Comparison of ENCODE assay signal across 31 cellular contexts in genomic region chr4:77225022-77225421, GRCh38.
"Had no signal": no experiment of that assay in that cellular context is flagged by ENCODE, and none has a peak within 500 bp of the region (broad histone marks: within the 10 kb centered on the region; RNA-seq: fewer than 3 reads in every experiment).

No MANE protein-coding gene starts in this region.

- H3K36me3 Mint-ChIP-seq: activated CD8-positive, alpha-beta memory T cell treated with anti-CD3 and anti-CD28 coated beads, Interleukin-2, amount 10 ng/mL, durations not matched to agents 7 days and 5 days; activated naive CD4-positive, alpha-beta T cell treated with anti-CD3 and anti-CD28 coated beads, Interleukin-2, amount 10 ng/mL, durations not matched to agents 7 days and 5 days; activated naive CD8-positive, alpha-beta T cell treated with anti-CD3 and anti-CD28 coated beads, Interleukin-2, amount 10 ng/mL, durations not matched to agents 7 days and 5 days; brain had no signal

- ATAC-seq: activated CD8-positive, alpha-beta memory T cell treated with anti-CD3 and anti-CD28 coated beads, Interleukin-2, amount 10 ng/mL, durations not matched to agents 7 days and 5 days; activated CD8-positive, alpha-beta T cell treated with anti-CD3 and anti-CD28 coated beads, Interleukin-2, amount 10 ng/mL, durations not matched to agents 7 days and 5 days; activated T-cell treated with anti-CD3 and anti-CD28 coated beads, Interleukin-2, amount 50 U/mL, for 72 hours; effector memory CD8-positive, alpha-beta T cell; foreskin keratinocyte; gastrocnemius medialis had no signal

- H3K4me3 ChIP-seq: ascending aorta, breast epithelium, esophagus muscularis mucosa, gastrocnemius medialis, heart left ventricle had no signal

- H3K36me3 ChIP-seq: ascending aorta, breast epithelium, esophagus muscularis mucosa, gastrocnemius medialis, heart left ventricle had no signal

- DNase-seq: activated CD4-positive, alpha-beta T cell treated with anti-CD3 and anti-CD28 coated beads for 4 hours; activated CD4-positive, alpha-beta T cell treated with anti-CD3 and anti-CD28 coated beads, Interleukin-2, amount 50 U/mL, for 1 hour; activated CD4-positive, alpha-beta T cell treated with anti-CD3 and anti-CD28 coated beads, Interleukin-2, amount 50 U/mL, for 48 hours; activated CD4-positive, CD25-positive, alpha-beta regulatory T cell; activated CD4-positive, CD25-positive, alpha-beta regulatory T cell treated with anti-CD3 and anti-CD28 coated beads, Interleukin-2, amount 50 U/mL, for 72 hours; activated CD8-positive, alpha-beta memory T cell treated with anti-CD3 and anti-CD28 coated beads, Interleukin-2, amount 10 ng/mL, durations not matched to agents 7 days and 5 days; activated CD8-positive, alpha-beta memory T cell treated with anti-CD3 and anti-CD28 coated beads, Interleukin-2, amount 50 U/mL, for 4 hours; activated CD8-positive, alpha-beta T cell treated with anti-CD3 and anti-CD28 coated beads, Interleukin-2, amount 10 ng/mL, durations not matched to agents 7 days and 5 days; activated gamma-delta T cell; activated naive CD4-positive, alpha-beta T cell; activated naive CD4-positive, alpha-beta T cell treated with anti-CD3 and anti-CD28 coated beads, Interleukin-2, amount 10 ng/mL, durations not matched to agents 7 days and 5 days; activated naive CD8-positive, alpha-beta T cell treated with anti-CD3 and anti-CD28 coated beads, Interleukin-2, amount 10 ng/mL, durations not matched to agents 7 days and 5 days; activated T-cell treated with anti-CD3 and anti-CD28 coated beads, Interleukin-2, amount 50 U/mL, for 24 hours; activated T-cell treated with anti-CD3 and anti-CD28 coated beads, Interleukin-2, amount 50 U/mL, for 72 hours; cortex of kidney; dermis blood vessel endothelial cell; effector CD4-positive, alpha-beta T cell; effector memory CD8-positive, alpha-beta T cell; erythroblast; foreskin keratinocyte; gastrocnemius medialis; glutamatergic neuron; heart left ventricle; T-helper 2 cell had no signal

- H3K4me1 Mint-ChIP-seq: activated CD8-positive, alpha-beta memory T cell treated with anti-CD3 and anti-CD28 coated beads, Interleukin-2, amount 10 ng/mL, durations not matched to agents 7 days and 5 days; activated naive CD4-positive, alpha-beta T cell treated with anti-CD3 and anti-CD28 coated beads, Interleukin-2, amount 10 ng/mL, durations not matched to agents 7 days and 5 days; activated naive CD8-positive, alpha-beta T cell treated with anti-CD3 and anti-CD28 coated beads, Interleukin-2, amount 10 ng/mL, durations not matched to agents 7 days and 5 days; brain; central memory CD8-positive, alpha-beta T cell had no signal

- H3K27me3 ChIP-seq: ascending aorta, breast epithelium, esophagus muscularis mucosa, gastrocnemius medialis, heart left ventricle had no signal

- FAIRE-seq: colon had no signal

- H3K9me3 Mint-ChIP-seq: activated T-cell treated with anti-CD3 and anti-CD28 coated beads, Interleukin-2, amount 50 U/mL, for 24 hours had no signal

- H3K4me3 Mint-ChIP-seq: activated CD8-positive, alpha-beta memory T cell treated with anti-CD3 and anti-CD28 coated beads, Interleukin-2, amount 10 ng/mL, durations not matched to agents 7 days and 5 days; activated CD8-positive, alpha-beta T cell treated with anti-CD3 and anti-CD28 coated beads, Interleukin-2, amount 10 ng/mL, durations not matched to agents 7 days and 5 days; activated naive CD4-positive, alpha-beta T cell treated with anti-CD3 and anti-CD28 coated beads, Interleukin-2, amount 10 ng/mL, durations not matched to agents 7 days and 5 days; activated naive CD8-positive, alpha-beta T cell treated with anti-CD3 and anti-CD28 coated beads, Interleukin-2, amount 10 ng/mL, durations not matched to agents 7 days and 5 days; activated T-cell treated with anti-CD3 and anti-CD28 coated beads, Interleukin-2, amount 50 U/mL, for 24 hours; activated T-cell treated with anti-CD3 and anti-CD28 coated beads, Interleukin-2, amount 50 U/mL, for 72 hours; brain; central memory CD8-positive, alpha-beta T cell; effector memory CD8-positive, alpha-beta T cell had no signal

- H3K27ac Mint-ChIP-seq: activated CD8-positive, alpha-beta memory T cell treated with anti-CD3 and anti-CD28 coated beads, Interleukin-2, amount 10 ng/mL, durations not matched to agents 7 days and 5 days; activated CD8-positive, alpha-beta T cell treated with anti-CD3 and anti-CD28 coated beads, Interleukin-2, amount 10 ng/mL, durations not matched to agents 7 days and 5 days; activated naive CD4-positive, alpha-beta T cell treated with anti-CD3 and anti-CD28 coated beads, Interleukin-2, amount 10 ng/mL, durations not matched to agents 7 days and 5 days; activated naive CD4-positive, alpha-beta T cell treated with anti-CD3 and anti-CD28 coated beads, Interleukin-2, amount 50 U/mL, for 72 hours; activated naive CD8-positive, alpha-beta T cell treated with anti-CD3 and anti-CD28 coated beads, Interleukin-2, amount 10 ng/mL, durations not matched to agents 7 days and 5 days; activated T-cell treated with anti-CD3 and anti-CD28 coated beads, Interleukin-2, amount 50 U/mL, for 24 hours; activated T-cell treated with anti-CD3 and anti-CD28 coated beads, Interleukin-2, amount 50 U/mL, for 72 hours; brain; effector memory CD8-positive, alpha-beta T cell had no signal
